ENCODE assay signal across 1 cellular context in genomic region chr9:87766697-87767096, GRCh38.
TF ChIP-seq lines count a peak whose summit lies in the region.

No MANE protein-coding gene starts in this region.

TF ChIP-seq in A549, 52 proteins besides CTCF, POLR2A, EP300 and RAD21 (continued from another document):
- TF ChIP-seq E2F6 (IDR thresholded peaks at IDR 0.05; ENCODE audit: borderline replicate concordance, low read depth) (no peak), REST (IDR thresholded peaks at IDR 0.05) (no peak), HOXB13 (CRISPR knock-in tag; IDR thresholded peaks at IDR 0.05; ENCODE audit: low read depth) (no peak), HMGXB4 (CRISPR knock-in tag; IDR thresholded peaks at IDR 0.05; ENCODE audit: borderline replicate concordance) (no peak), USF2 (IDR thresholded peaks at IDR 0.05) (no peak), ATOH8 (CRISPR knock-in tag; IDR thresholded peaks at IDR 0.05; ENCODE audit: low read depth) (no peak), CEBPB (IDR thresholded peaks at IDR 0.05) (no peak), HOXB5 (CRISPR knock-in tag; IDR thresholded peaks at IDR 0.05) (no peak)
